10 cellular contexts compared by ENCODE assay signal in genomic region chr21:38914531-38915385, GRCh38.
DNase-seq lines count a peak whose midpoint lies in the region; ATAC-seq and TF ChIP-seq lines count a peak whose summit lies in the region.
"Had no signal": no experiment of that assay in that cellular context is flagged by ENCODE, and none has a peak within 500 bp of the region (broad histone marks: within the 10 kb centered on the region; RNA-seq: fewer than 3 reads in every experiment).

No MANE protein-coding gene starts in this region.

- H3K27ac ChIP-seq in right atrium auricular region (peak overlapping the region in 1 of 2 donors; percentile 15), mesendoderm (ENCODE audit: low read depth, low read length) (no peak overlapping the region)
- H3K27ac ChIP-seq: BLaER1 had no signal

- peaks cover 6 to 20% of the 10 kb centered on the region in 2 donors for H3K27me3 Mint-ChIP-seq in stimulated activated naive B cell treated with anti-CD40 and anti-IgM and Interleukin-4, amounts not matched to agents 10 μg/mL and 1 μg/mL and 100 μg/mL, for 72 hours

- H3K4me1 ChIP-seq in right atrium auricular region = peaks cover 0 to 39% of the 10 kb centered on the region in 2 donors
- peaks cover 16% of the 10 kb centered on the region for H3K4me1 ChIP-seq in adipocyte (ENCODE audit: control insufficient read depth, insufficient read depth, low read length)
- peaks cover 2% of the 10 kb centered on the region for H3K4me1 ChIP-seq in mesendoderm (ENCODE audit: control insufficient read depth, low read depth, low read length)

- no CpG with 5 or more reads among the region's 10 CpGs for WGBS in mesendoderm (ENCODE audit: extremely low coverage, insufficient coverage, low lambda C conversion rate)

- no peak overlapping the region for H3K4me3 ChIP-seq in right atrium auricular region
- H3K4me3 ChIP-seq in adipocyte (ENCODE audit: low read length) = no peak overlapping the region
- H3K4me3 ChIP-seq in mesendoderm (ENCODE audit: low read length) = no peak overlapping the region
- H3K4me3 ChIP-seq: BLaER1 had no signal

- no peak overlapping the region for H2AK5ac ChIP-seq in mesendoderm (ENCODE audit: low read length)

- peaks cover 0 to 2% of the 10 kb centered on the region in 2 donors for H3K4me1 Mint-ChIP-seq in stimulated activated naive B cell treated with anti-CD40 and anti-IgM and Interleukin-4, amounts not matched to agents 10 μg/mL and 1 μg/mL and 100 μg/mL, for 72 hours

- no peak overlapping the region for H2BK120ac ChIP-seq in mesendoderm (ENCODE audit: low read depth, low read length)

- DNase-seq in right atrium auricular region (ENCODE audit: low spot score) (peak; percentile 55), Right ventricle myocardium inferior (ENCODE audit: missing footprints) (no peak), adipocyte (ENCODE audit: low read depth) (peak; percentile 27), mesendoderm (no peak), G401 (ENCODE audit: low spot score) (no peak)
- DNase-seq in stimulated activated naive B cell treated with anti-CD40 and anti-IgM and Interleukin-4, amounts not matched to agents 10 μg/mL and 1 μg/mL and 100 μg/mL, for 72 hours = no peak
- no peak for DNase-seq in activated CD8-positive, alpha-beta memory T cell treated with anti-CD3 and anti-CD28 coated beads, Interleukin-2, amount 50 U/mL, for 48 hours
- DNase-seq: Karpas-422 had no signal

- no peak overlapping the region for H3K9ac ChIP-seq in adipocyte (ENCODE audit: low read length)
- H3K9ac ChIP-seq in mesendoderm (ENCODE audit: low read length) = no peak overlapping the region
- H3K9ac ChIP-seq: BLaER1 had no signal

- ATAC-seq in Right ventricle myocardium inferior (no peak), GM21381 (IDR thresholded peaks at IDR 0.05; ENCODE audit: unreplicated experiment) (no peak)
- ATAC-seq in stimulated activated naive B cell treated with anti-CD40 and anti-IgM and Interleukin-4, amounts not matched to agents 10 μg/mL and 1 μg/mL and 100 μg/mL, for 72 hours (replicated peaks) = no peak

- H3K79me1 ChIP-seq in mesendoderm (ENCODE audit: low read length) = no peaks in the 10 kb centered on the region

- no peak overlapping the region for H3K23ac ChIP-seq in mesendoderm (ENCODE audit: low read length)

- H3K36me3 ChIP-seq in right atrium auricular region (no peaks in the 10 kb centered on the region), adipocyte (ENCODE audit: control insufficient read depth, insufficient read depth, low read length, severe bottlenecking) (no peaks in the 10 kb centered on the region), mesendoderm (ENCODE audit: control insufficient read depth, insufficient read depth, low read length) (no peaks in the 10 kb centered on the region)
- H3K36me3 ChIP-seq: BLaER1 had no signal

- in situ Hi-C loops in G401 (cut with HindIII; ENCODE audit: low sequenced_read_pairs) = no loop called here

- no peaks in the 10 kb centered on the region for H3K79me2 ChIP-seq in mesendoderm (ENCODE audit: control insufficient read depth, insufficient read depth, low read length)

- H3K18ac ChIP-seq in mesendoderm (ENCODE audit: low read length) = no peak overlapping the region

- no peak overlapping the region for H4K5ac ChIP-seq in mesendoderm (ENCODE audit: low read length)

- H3K36me3 Mint-ChIP-seq in stimulated activated naive B cell treated with anti-CD40 and anti-IgM and Interleukin-4, amounts not matched to agents 10 μg/mL and 1 μg/mL and 100 μg/mL, for 72 hours = no peaks in the 10 kb centered on the region

- H2BK15ac ChIP-seq in mesendoderm (replicated peaks; ENCODE audit: low read depth) = no peak overlapping the region

- TF ChIP-seq CTCF in right atrium auricular region (IDR thresholded peaks at IDR 0.05) = no peak

- no peaks in the 10 kb centered on the region for H3K9me3 ChIP-seq in right atrium auricular region
- H3K9me3 ChIP-seq in adipocyte (ENCODE audit: control insufficient read depth, low read length) = no peaks in the 10 kb centered on the region
- H3K9me3 ChIP-seq: BLaER1 had no signal

- no peak overlapping the region for H4K8ac ChIP-seq in mesendoderm (ENCODE audit: low read depth, low read length)

- intact Hi-C loops in Right ventricle myocardium inferior (cut with DNase I) = loop anchor here (5.0 kb wide), 2 partner anchors 43 to 78 kb away; no protein-coding TSS in a partner anchor

- no peaks in the 10 kb centered on the region for H3K27me3 ChIP-seq in right atrium auricular region
- H3K27me3 ChIP-seq in adipocyte (replicated peaks; ENCODE audit: control insufficient read depth, insufficient read depth, low read length) = peaks cover 6% of the 10 kb centered on the region
- H3K27me3 ChIP-seq in mesendoderm (ENCODE audit: insufficient read depth, low read length, poor library complexity) = no peaks in the 10 kb centered on the region
- H3K27me3 ChIP-seq: BLaER1 had no signal

- no peaks in the 10 kb centered on the region for H3K9me3 Mint-ChIP-seq in stimulated activated naive B cell treated with anti-CD40 and anti-IgM and Interleukin-4, amounts not matched to agents 10 μg/mL and 1 μg/mL and 100 μg/mL, for 72 hours

- no peak overlapping the region for H3K27ac Mint-ChIP-seq in stimulated activated naive B cell treated with anti-CD40 and anti-IgM and Interleukin-4, amounts not matched to agents 10 μg/mL and 1 μg/mL and 100 μg/mL, for 72 hours

- no peak overlapping the region for H2BK5ac ChIP-seq in mesendoderm (ENCODE audit: low read length)

- H3K4me2 ChIP-seq in mesendoderm (ENCODE audit: low read length) = no peak overlapping the region
- H3K4me2 ChIP-seq: BLaER1 had no signal

- no peak overlapping the region for H3K4me3 Mint-ChIP-seq in stimulated activated naive B cell treated with anti-CD40 and anti-IgM and Interleukin-4, amounts not matched to agents 10 μg/mL and 1 μg/mL and 100 μg/mL, for 72 hours

- no peak overlapping the region for H3K4ac ChIP-seq in mesendoderm (ENCODE audit: low read depth, low read length)

- peak overlapping the region; percentile 8 for H3K56ac ChIP-seq in mesendoderm (ENCODE audit: low read length)

Comparison
In these comparisons a context has a peak if more than half of its experiments do, and no peak if none do; other contexts are left out.
1. DNase-seq: peak in right atrium auricular region (single experiment) and adipocyte (single experiment); none in Right ventricle myocardium inferior (single experiment), mesendoderm (single experiment), stimulated activated naive B cell treated with anti-CD40 and anti-IgM and Interleukin-4, amounts not matched to agents 10 μg/mL and 1 μg/mL and 100 μg/mL, for 72 hours (single experiment), G401 (single experiment) and activated CD8-positive, alpha-beta memory T cell treated with anti-CD3 and anti-CD28 coated beads, Interleukin-2, amount 50 U/mL, for 48 hours (single experiment).